In the genomic region with DNA sequence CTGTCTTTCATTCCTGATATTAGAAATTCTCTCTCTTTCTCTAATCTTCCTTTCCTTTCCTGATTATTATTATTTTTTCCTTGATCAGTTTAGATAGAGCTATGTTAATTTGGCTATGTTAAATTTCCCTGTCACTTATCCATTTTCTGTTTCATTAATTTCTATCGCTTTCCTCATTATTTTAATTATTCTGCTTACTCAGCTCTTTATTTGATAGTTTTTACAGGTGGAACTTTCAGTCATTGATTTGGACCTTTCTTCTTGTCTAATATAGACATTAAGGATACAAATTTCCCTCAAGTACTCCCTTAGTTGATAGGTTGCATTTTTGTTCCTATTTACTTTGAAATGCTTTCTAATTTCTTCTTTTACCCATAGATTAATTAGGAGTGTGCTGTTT, we compare ENCODE assay signal across 3 cellular contexts.
TF ChIP-seq lines count a peak whose summit lies in the region.

No MANE protein-coding gene starts in this region.

TF ChIP-seq in A549, 52 proteins besides CTCF, POLR2A, EP300 and RAD21:
- TF ChIP-seq BHLHE40 (IDR thresholded peaks at IDR 0.05; ENCODE audit: low read depth, low read length) (no peak), ZNF302 (CRISPR knock-in tag; IDR thresholded peaks at IDR 0.05) (no peak), HOXB13 (CRISPR knock-in tag; IDR thresholded peaks at IDR 0.05; ENCODE audit: low read depth) (no peak), TP53 (CRISPR knock-in tag; IDR thresholded peaks at IDR 0.05) (no peak), ZC3H11A (IDR thresholded peaks at IDR 0.05) (no peak), MAFK (IDR thresholded peaks at IDR 0.05; ENCODE audit: partially characterized antibody) (peak; percentile 91), HOXA7 (CRISPR knock-in tag; IDR thresholded peaks at IDR 0.05) (no peak), ESRRA (IDR thresholded peaks at IDR 0.05; ENCODE audit: borderline replicate concordance, low read length) (no peak)
TF ChIP-seq in A549: peak in this region for 1.

TF ChIP-seq in IMR-90, 13 proteins besides CTCF, POLR2A, EP300 and RAD21:
- TF ChIP-seq MAFK (IDR thresholded peaks at IDR 0.05; ENCODE audit: low read depth, low read length) (peak; percentile 93), CEBPB (IDR thresholded peaks at IDR 0.05; ENCODE audit: low read depth, low read length) (no peak), MAZ (IDR thresholded peaks at IDR 0.05; ENCODE audit: borderline replicate concordance, low read depth, low read length) (no peak)
TF ChIP-seq in IMR-90: peak in this region for 1.

TF ChIP-seq in H1, 55 proteins besides CTCF, POLR2A, EP300 and RAD21:
- no peak for TF ChIP-seq SAP30 (IDR thresholded peaks at IDR 0.05; ENCODE audit: insufficient read depth, insufficient replicate concordance, low read length)
- no peak for TF ChIP-seq KDM4A (IDR thresholded peaks at IDR 0.05; ENCODE audit: low read depth, low read length, severe bottlenecking)
- peak; percentile 73; the same call in 1 of the 2 replicates for TF ChIP-seq MAFK (IDR thresholded peaks at IDR 0.05; ENCODE audit: low read depth, low read length)
